In the genomic region with DNA sequence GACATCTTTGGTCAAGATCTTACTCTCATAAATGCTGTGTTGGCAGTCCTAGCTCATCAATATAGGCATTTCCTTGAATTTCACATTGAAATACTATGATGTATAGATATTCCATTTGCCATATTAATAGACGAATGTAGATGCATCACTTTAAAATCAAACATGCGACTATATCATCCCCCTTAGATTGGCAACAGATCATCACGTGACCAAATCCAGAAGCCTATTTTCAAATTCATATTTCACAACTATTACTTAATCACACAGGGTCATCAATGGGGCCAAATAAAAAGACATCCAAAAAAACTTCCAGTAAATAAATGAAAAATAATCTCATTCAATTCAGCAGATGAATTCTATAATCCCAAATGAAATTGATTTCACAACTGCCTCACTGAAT, we compare ENCODE assay signal across 28 cellular contexts. TPM values are rescaled to one million over a fixed set of nuclear protein-coding genes. Genes with fewer than 3 reads are reported as not detected.
"Had no signal": no experiment of that assay in that cellular context is flagged by ENCODE, and none has a peak within 500 bp of the region (broad histone marks: within the 10 kb centered on the region; RNA-seq: fewer than 3 reads in every experiment).

No MANE protein-coding gene starts in this region.

- H3K4me1 ChIP-seq: colonic mucosa, foreskin keratinocyte, heart right ventricle, left lung, parathyroid adenoma, right atrium auricular region, spleen, vagina had no signal

- H3K79me2 ChIP-seq: parathyroid adenoma had no signal

- ATAC-seq: esophagus mucosa; foreskin keratinocyte; heart right ventricle; left cardiac atrium; left lung; mucosa of descending colon; natural killer cell treated with Interleukin-12 subunit alpha and Interleukin-12 subunit beta and Interleukin-15 and Interleukin-18, amount 100 ng/mL, for 72 hours; stimulated activated naive CD8-positive, alpha-beta T cell treated with anti-CD3 and anti-CD28 coated beads, Interleukin-15, Interleukin-2, amounts not matched to agents 100 U/mL and 50 U/mL, for 24 hours had no signal

- DNase-seq: colonic mucosa; effector CD8-positive, alpha-beta T cell; endodermal cell; foreskin keratinocyte; glutamatergic neuron; heart right ventricle; hippocampal formation; left cardiac atrium; left lung; mesenchymal stem cell; mucosa of descending colon; naive B cell; spleen; stimulated activated CD4-positive, alpha-beta T cell treated with anti-CD3 and anti-CD28 coated beads, Interleukin-4, amount 100 ng/mL, for 4 hours; stimulated activated naive CD8-positive, alpha-beta T cell treated with anti-CD3 and anti-CD28 coated beads, Interleukin-15, Interleukin-2, amounts not matched to agents 100 U/mL and 50 U/mL, for 24 hours; trophoblast cell had no signal

- H3K27ac ChIP-seq: colonic mucosa, epithelial cell of prostate, foreskin keratinocyte, heart right ventricle, neutrophil, parathyroid adenoma, right atrium auricular region, skin epidermis, spleen, thoracic aorta, vagina had no signal

- H3K9me3 ChIP-seq: colonic mucosa, heart right ventricle, left lung, mucosa of descending colon, neutrophil, right atrium auricular region, spleen, thoracic aorta, vagina had no signal

- H3K4me3 ChIP-seq: colonic mucosa, heart right ventricle, left lung, mucosa of descending colon, right atrium auricular region, skin epidermis, spleen, thoracic aorta, vagina had no signal

- H3K27me3 ChIP-seq: colonic mucosa, heart right ventricle, left lung, neutrophil, right atrium auricular region, spleen, vagina had no signal

- H3K36me3 ChIP-seq: colonic mucosa, heart right ventricle, left lung, neutrophil, right atrium auricular region, spleen, thoracic aorta, vagina had no signal

- FAIRE-seq: islet of Langerhans had no signal

- H3K9ac ChIP-seq: parathyroid adenoma had no signal

- H2AFZ ChIP-seq: parathyroid adenoma had no signal

RNA-seq across cellular contexts. Expression of gene LMO3, which starts 15.3 kb away (rescaled TPM):
- total RNA-seq: foreskin keratinocyte; kidney epithelial cell; lung microvascular endothelial cell; natural killer cell treated with Interleukin-12 subunit alpha and Interleukin-12 subunit beta and Interleukin-15 and Interleukin-18, amount 100 ng/mL, for 72 hours had no signal
- polyA plus RNA-seq: foreskin keratinocyte had no signal
